8 cellular contexts compared by ENCODE assay signal in genomic region chr3:129560931-129561594, GRCh38. TPM values are rescaled to one million over a fixed set of nuclear protein-coding genes. Genes with fewer than 3 reads are reported as not detected.
DNase-seq lines count a peak whose midpoint lies in the region; ATAC-seq, FAIRE-seq and TF ChIP-seq lines count a peak whose summit lies in the region.

No MANE protein-coding gene starts in this region.

- H3K79me2 ChIP-seq in PC-3 (ENCODE audit: low read length): no peaks in the 10 kb centered on the region

- no peaks in the 10 kb centered on the region for H3K9me2 ChIP-seq in PC-3 (replicated peaks; ENCODE audit: low read length)

- no TSS peak for BruUV-seq in PC-3 (replicated peaks; lab: Mats Ljungman, UMichigan)

- no peak overlapping the region for H2AFZ ChIP-seq in PC-3 (ENCODE audit: low read length)

- no peaks in the 10 kb centered on the region for H3F3A ChIP-seq in PC-3 (ENCODE audit: low read length, unreplicated experiment)

- H3K4me2 ChIP-seq in PC-3 (ENCODE audit: low read length): no peak overlapping the region

- DNase-seq in AG20443 (ENCODE audit: low spot score) (peak; percentile 96), SJSA1 (ENCODE audit: low read depth in 1 of 2, low spot score in 2 of 2) (peak; percentile 87 to 88), glomerular visceral epithelial cell (ENCODE audit: extremely low spot score) (peak; percentile 79), ovary (peak; percentile 91 to 95 (median 92)), DMS153 (lab: John Stamatoyannopoulos, UW) (no peak), GM12892 (ENCODE audit: insufficient read length) (no peak), PC-3 (no peak), GM13976 (ENCODE audit: low spot score) (no peak)

- WGBS in ovary, 3 donors: 10 to 13% (median 10%) methylated on average over 16 to 17 of the region's 17 CpGs

- H3K4me1 ChIP-seq in SJSA1 (replicated peaks): peaks cover 60% of the 10 kb centered on the region
- peaks cover 15% of the 10 kb centered on the region for H3K4me1 ChIP-seq in ovary (ENCODE audit: insufficient read depth)
- H3K4me1 ChIP-seq in PC-3 (ENCODE audit: insufficient read depth, low read length): no peaks in the 10 kb centered on the region

- FAIRE-seq in GM12892 (lab: Jason Lieb, UNC): no peak

- H3K9me3 ChIP-seq in SJSA1 (replicated peaks): no peaks in the 10 kb centered on the region
- no peaks in the 10 kb centered on the region for H3K9me3 ChIP-seq in ovary
- H3K9me3 ChIP-seq in PC-3 (ENCODE audit: low read length): no peaks in the 10 kb centered on the region

- TF ChIP-seq CTCF in ovary (IDR thresholded peaks at IDR 0.05): no peak
- no peak for TF ChIP-seq CTCF in PC-3 (conservative IDR thresholded peaks at IDR 0.05; ENCODE audit: low read depth, low read length)
- TF ChIP-seq CTCF in GM13976 (IDR thresholded peaks at IDR 0.05; ENCODE audit: borderline replicate concordance, control extremely low read depth, extremely low read depth, insufficient read depth, missing control alignments): no peak

- POLR2A ChIA-PET in PC-3 (lab: Charles Lee; ENCODE audit: unreplicated experiment): no interaction called here

- intact Hi-C loops in ovary (cut with DNase I): loop anchor here in 2 of 4 donors (5.0 to 10.0 kb wide), 3 partner anchors 36 to 69 kb away; no protein-coding TSS in a partner anchor
- intact Hi-C loops in PC-3 (cut with micrococcal nuclease): no loop called here

- no peaks in the 10 kb centered on the region for H3K27me3 ChIP-seq in SJSA1 (replicated peaks)
- no peaks in the 10 kb centered on the region for H3K27me3 ChIP-seq in ovary
- no peaks in the 10 kb centered on the region for H3K27me3 ChIP-seq in PC-3 (ENCODE audit: low read length)

- no peak for ATAC-seq in PC-3

- peaks cover 82% of the 10 kb centered on the region for H3K36me3 ChIP-seq in SJSA1
- no peaks in the 10 kb centered on the region for H3K36me3 ChIP-seq in ovary
- no peaks in the 10 kb centered on the region for H3K36me3 ChIP-seq in PC-3 (ENCODE audit: low read depth, low read length)

- CTCF ChIA-PET in PC-3 (lab: Charles Lee): no interaction called here

- in situ Hi-C loops in GM13976 (cut with MboI; ENCODE audit: low sequenced_read_pairs, unreplicated experiment): no loop called here

- H3K27ac ChIP-seq in SJSA1 (peak overlapping the region; percentile 55), ovary (peak overlapping the region; percentile 82 to 92), PC-3 (ENCODE audit: low read length) (no peak overlapping the region)

- TF ChIP-seq EP300 in ovary (IDR thresholded peaks at IDR 0.05): no peak

- H3K4me3 ChIP-seq in SJSA1 (peak overlapping the region; percentile 28; the same call in 1 of the 2 replicates), ovary (peak overlapping the region; percentile 8), PC-3 (ENCODE audit: low read length) (no peak overlapping the region)

- TF ChIP-seq POLR2A in ovary (IDR thresholded peaks at IDR 0.05) (no peak), GM12892 (IDR thresholded peaks at IDR 0.05; ENCODE audit: low read depth, low read length) (no peak)

- no peaks in the 10 kb centered on the region for H4K20me1 ChIP-seq in PC-3 (ENCODE audit: low read length)

- no peak overlapping the region for H3K9ac ChIP-seq in PC-3 (ENCODE audit: low read length)

RNA-seq across cellular contexts. Expression of gene H1-8, which starts 18.1 kb away (rescaled TPM):
- not detected in 2 replicates for total RNA-seq in SJSA1 (2014; rRNA removed; shearing (Covaris generic))
- total RNA-seq in ovary: not detected
- under 1 TPM in 1 of 2 donors, not detected in 1; 0.27 TPM for polyA plus RNA-seq in ovary
- not detected for polyA plus RNA-seq in GM12892 (2012; ENCODE audit: missing spikeins)
- not detected in 2 replicates for total RNA-seq in PC-3 (2014; rRNA removed)

RNA-seq across cellular contexts. Expression of gene RHO, which starts 32.6 kb away (rescaled TPM):
- total RNA-seq in SJSA1 (2014; rRNA removed; shearing (Covaris generic)): not detected in 2 replicates
- total RNA-seq in ovary (under 1 TPM in 2 of 7 donors, not detected in 5; 0.13 to 0.24 TPM), PC-3 (2014; rRNA removed) (not detected in 2 replicates)
- polyA plus RNA-seq in ovary: not detected
- polyA plus RNA-seq in GM12892 (2012; ENCODE audit: missing spikeins): not detected

RNA-seq across cellular contexts. Expression of gene PLXND1, which starts 45.4 kb away (rescaled TPM):
- 80.1 and 91.6 TPM in 2 replicates for total RNA-seq in SJSA1 (2014; rRNA removed; shearing (Covaris generic))
- total RNA-seq in ovary: 100 to 1,000 TPM in 1 of 7 donors, 10 to 100 TPM in 6; 21.6 to 111 (median 57.1) TPM
- 100 to 1,000 TPM in 1 of 2 donors, 10 to 100 TPM in 1; 55.2 to 120 TPM for polyA plus RNA-seq in ovary
- polyA plus RNA-seq in GM12892 (2012; ENCODE audit: missing spikeins): 0.38 TPM
- total RNA-seq in PC-3 (2014; rRNA removed): 19.2 and 21.8 TPM in 2 replicates

Comparison
In these comparisons a context has a peak if more than half of its experiments do, and no peak if none do; other contexts are left out.
1. DNase-seq: peak in AG20443 (single experiment), SJSA1 (2 of 2), glomerular visceral epithelial cell (single experiment) and ovary (5 of 5); none in DMS153 (single experiment), GM12892 (single experiment), PC-3 (single experiment) and GM13976 (single experiment).